In genomic region chr16:1983544-1984346, GRCh38 we compare ENCODE assay signal across 1 cellular context.
A peak's percentile ranks its signal among the peaks of the same experiment; 100 is the strongest.
TF ChIP-seq lines count a peak whose summit lies in the region.

Gene GFER (plus strand): TSS chr16:1984193. CDS start chr16:1984219, 26 bp downstream.

TF ChIP-seq in HEK293, 187 proteins besides CTCF, POLR2A, EP300 and RAD21 (continued from another document and continues in another):
- TF ChIP-seq REST (tag by site-specific recombination; IDR thresholded peaks at IDR 0.05) (no peak), ZFP3 (tag by site-specific recombination; IDR thresholded peaks at IDR 0.05; ENCODE audit: low read depth) (no peak), ZNF664 (tag by site-specific recombination; IDR thresholded peaks at IDR 0.05) (no peak), ZNF600 (tag by site-specific recombination; IDR thresholded peaks at IDR 0.05) (peak; percentile 95), ZNF416 (tag by site-specific recombination; IDR thresholded peaks at IDR 0.05) (no peak), ZNF37A (tag by site-specific recombination; IDR thresholded peaks at IDR 0.05) (no peak), SP7 (tag by site-specific recombination; IDR thresholded peaks at IDR 0.05) (peak; percentile 87), ZNF76 (tag by site-specific recombination; IDR thresholded peaks at IDR 0.05; ENCODE audit: borderline replicate concordance, low read depth) (peak; percentile 87), PRDM10 (tag by site-specific recombination; IDR thresholded peaks at IDR 0.05) (peak; percentile 50), ZNF175 (tag by site-specific recombination; IDR thresholded peaks at IDR 0.05) (no peak), ZNF280D (tag by site-specific recombination; IDR thresholded peaks at IDR 0.05) (no peak), IKZF3 (tag by site-specific recombination; IDR thresholded peaks at IDR 0.05) (peak; percentile 53), MYNN (tag by site-specific recombination; IDR thresholded peaks at IDR 0.05; ENCODE audit: borderline replicate concordance) (peak; percentile 99), PRDM4 (tag by site-specific recombination; IDR thresholded peaks at IDR 0.05) (no peak; the same call in 1 of the 2 replicates), ZNF24 (tag by site-specific recombination; IDR thresholded peaks at IDR 0.05) (no peak), ZNF239 (tag by site-specific recombination; IDR thresholded peaks at IDR 0.05) (no peak), BCL11A (tag by site-specific recombination; IDR thresholded peaks at IDR 0.05; ENCODE audit: low read depth) (no peak), ZBTB44 (tag by site-specific recombination; IDR thresholded peaks at IDR 0.05) (peak; percentile 69), ZNF488 (tag by site-specific recombination; IDR thresholded peaks at IDR 0.05) (no peak), ZNF169 (tag by site-specific recombination; IDR thresholded peaks at IDR 0.05) (no peak), GLIS2 (tag by site-specific recombination; IDR thresholded peaks at IDR 0.05) (peak; percentile 86), ZNF529 (tag by site-specific recombination; IDR thresholded peaks at IDR 0.05; ENCODE audit: insufficient replicate concordance) (no peak), OSR2 (tag by site-specific recombination; IDR thresholded peaks at IDR 0.05) (peak; percentile 7; the same call in 1 of the 2 replicates), ZNF571 (tag by site-specific recombination; IDR thresholded peaks at IDR 0.05) (no peak), ZNF121 (tag by site-specific recombination; IDR thresholded peaks at IDR 0.05) (peak; percentile 72), ZBTB20 (tag by site-specific recombination; IDR thresholded peaks at IDR 0.05) (peak; percentile 76; the same call in 1 of the 2 replicates), ZNF354C (tag by site-specific recombination; IDR thresholded peaks at IDR 0.05; ENCODE audit: borderline replicate concordance, low read depth) (no peak), ZNF623 (tag by site-specific recombination; IDR thresholded peaks at IDR 0.05) (no peak), OVOL3 (tag by site-specific recombination; IDR thresholded peaks at IDR 0.05) (no peak), KLF7 (tag by site-specific recombination; IDR thresholded peaks at IDR 0.05; ENCODE audit: borderline replicate concordance) (peak; percentile 53; the same call in 1 of the 2 replicates), ZNF629 (tag by site-specific recombination; IDR thresholded peaks at IDR 0.05) (peak; percentile 52), ZBTB6 (tag by site-specific recombination; IDR thresholded peaks at IDR 0.05) (peak; percentile 69; the same call in 1 of the 2 replicates), KLF1 (tag by site-specific recombination; IDR thresholded peaks at IDR 0.05) (peak; percentile 99), ZBTB26 (tag by site-specific recombination; optimal IDR thresholded peaks at IDR 0.05) (peak; percentile 98), ZBTB7A (tag by site-specific recombination; IDR thresholded peaks at IDR 0.05; ENCODE audit: low read depth) (peak; percentile 59; the same call in 1 of the 2 replicates), ZNF292 (tag by site-specific recombination; IDR thresholded peaks at IDR 0.05; ENCODE audit: borderline replicate concordance, low read depth) (no peak), ZBTB48 (tag by site-specific recombination; IDR thresholded peaks at IDR 0.05) (peak; percentile 86), BCL11B (tag by site-specific recombination; IDR thresholded peaks at IDR 0.05; ENCODE audit: low read depth) (peak; percentile 22; the same call in 1 of the 2 replicates), ZIC2 (tag by site-specific recombination; IDR thresholded peaks at IDR 0.05) (peak; percentile 81), ZNF132 (tag by site-specific recombination; IDR thresholded peaks at IDR 0.05; ENCODE audit: borderline replicate concordance) (no peak), ZNF112 (tag by site-specific recombination; IDR thresholded peaks at IDR 0.05) (no peak), INSM2 (tag by site-specific recombination; IDR thresholded peaks at IDR 0.05) (no peak; the same call in 1 of the 2 replicates), ZNF561 (tag by site-specific recombination; IDR thresholded peaks at IDR 0.05; ENCODE audit: borderline replicate concordance) (peak; percentile 82; the same call in 1 of the 2 replicates), ZNF549 (tag by site-specific recombination; IDR thresholded peaks at IDR 0.05) (no peak)
